12 cellular contexts compared by ENCODE assay signal in the genomic region with DNA sequence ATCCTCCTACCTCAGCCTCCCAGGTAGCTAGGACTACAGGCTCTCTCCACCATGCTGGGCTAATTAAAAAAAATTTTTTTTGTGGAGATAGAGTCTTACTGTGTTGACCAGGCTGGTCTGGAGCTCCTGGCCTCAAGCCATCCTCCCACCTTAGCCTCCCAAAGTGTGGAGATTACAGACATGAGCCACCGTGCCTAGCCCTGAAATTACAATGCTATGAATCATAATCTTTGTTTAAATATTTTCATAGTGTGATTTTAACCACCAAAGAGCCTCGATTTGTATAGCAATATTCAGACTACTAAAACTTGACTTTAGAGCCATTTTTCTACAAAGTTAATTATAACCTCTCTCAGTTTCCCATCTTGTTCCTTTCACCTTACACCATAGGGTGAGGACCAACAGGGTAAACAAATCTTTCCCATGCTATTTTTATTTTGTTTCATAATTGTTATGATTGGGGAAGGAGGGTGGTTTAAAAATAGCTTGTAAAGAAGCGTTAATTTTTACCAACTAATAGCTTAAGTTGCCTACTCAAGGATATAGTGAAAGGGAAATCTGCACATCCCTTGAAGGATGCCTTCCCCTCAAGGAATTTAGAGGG. TPM values are rescaled to one million over a fixed set of nuclear protein-coding genes. Genes with fewer than 3 reads are reported as not detected.
DNase-seq lines count a peak whose midpoint lies in the region; ATAC-seq, FAIRE-seq and TF ChIP-seq lines count a peak whose summit lies in the region.
"Had no signal": no experiment of that assay in that cellular context is flagged by ENCODE, and none has a peak within 500 bp of the region (broad histone marks: within the 10 kb centered on the region; RNA-seq: fewer than 3 reads in every experiment).

No MANE protein-coding gene starts in this region.

- ATAC-seq in CD4-positive, alpha-beta T cell (ENCODE audit: poor library complexity), result no peak
- no peak for ATAC-seq in GM19397 (IDR thresholded peaks at IDR 0.05; ENCODE audit: unreplicated experiment)
- no peak for ATAC-seq in HG02588 (IDR thresholded peaks at IDR 0.05; ENCODE audit: unreplicated experiment)

- H3K4me1 ChIP-seq in astrocyte (ENCODE audit: insufficient read depth, low read length) (peaks cover 7% of the 10 kb centered on the region), mesenchymal stem cell (ENCODE audit: control insufficient read depth, insufficient read depth, low read depth, low read length) (peaks cover 10% of the 10 kb centered on the region)

- H3K4me1 Mint-ChIP-seq in CD4-positive, alpha-beta T cell (ENCODE audit: low read depth), result peaks cover 63% of the 10 kb centered on the region
- H3K4me1 Mint-ChIP-seq in astrocyte (ENCODE audit: low read depth, unreplicated experiment), result peaks cover 12% of the 10 kb centered on the region

- H3K36me3 ChIP-seq in astrocyte (ENCODE audit: insufficient read depth, low read length) (no peaks in the 10 kb centered on the region), mesenchymal stem cell (ENCODE audit: control insufficient read depth in 1 of 2, insufficient read depth in 2 of 2, low read depth in 1 of 2, low read length in 2 of 2) (peaks cover 0 to 8% of the 10 kb centered on the region in 2 experiments)
- H3K36me3 ChIP-seq: cardiac muscle cell had no signal

- no peak overlapping the region for H3K18ac ChIP-seq in mesenchymal stem cell (ENCODE audit: low read depth in 1 of 2, low read length in 2 of 2)

- H3K4me3 Mint-ChIP-seq in CD4-positive, alpha-beta T cell, result no peak overlapping the region
- no peak overlapping the region for H3K4me3 Mint-ChIP-seq in astrocyte (ENCODE audit: unreplicated experiment)

- no peak for DNase-seq in CD4-positive, alpha-beta T cell
- peak; percentile 63 for DNase-seq in HCEC 1CT
- DNase-seq in astrocyte (ENCODE audit: low read depth), result peak; percentile 72
- peak; percentile 18 for DNase-seq in mesenchymal stem cell
- DNase-seq in RKO (ENCODE audit: low spot score), result no peak
- DNase-seq in midbrain (lab: John Stamatoyannopoulos, UW), result no peak
- DNase-seq: hippocampal formation, NCI-H2081, SIG-M5 had no signal

- H3K79me1 ChIP-seq in mesenchymal stem cell (replicated peaks; ENCODE audit: low read length, poor library complexity, severe bottlenecking), result no peaks in the 10 kb centered on the region

- H3K4ac ChIP-seq in mesenchymal stem cell (ENCODE audit: low read depth in 1 of 2, low read length in 2 of 2), result no peak overlapping the region

- H3K4me2 ChIP-seq in astrocyte (ENCODE audit: low read length), result peak overlapping the region; percentile 62
- H3K4me2 ChIP-seq in mesenchymal stem cell (ENCODE audit: low read length, poor library complexity, severe bottlenecking), result no peak overlapping the region

- POLR2A ChIA-PET in CD4-positive, alpha-beta T cell (lab: Charles Lee), result no interaction called here

- H4K8ac ChIP-seq in mesenchymal stem cell (ENCODE audit: low read length), result no peak overlapping the region

- peak overlapping the region; percentile 47 for H3K27ac Mint-ChIP-seq in CD4-positive, alpha-beta T cell
- H3K27ac Mint-ChIP-seq in astrocyte (ENCODE audit: unreplicated experiment), result peak overlapping the region; percentile 41

- CTCF ChIA-PET in CD4-positive, alpha-beta T cell (lab: Charles Lee), result no interaction called here

- H4K91ac ChIP-seq in mesenchymal stem cell (ENCODE audit: low read length), result no peak overlapping the region

- H3K4me3 ChIP-seq in astrocyte (ENCODE audit: insufficient read depth, low read depth, low read length), result no peak overlapping the region
- H3K4me3 ChIP-seq in mesenchymal stem cell (ENCODE audit: insufficient read depth in 1 of 2, low read depth in 1 of 2, low read length in 2 of 2), result no peak overlapping the region
- H3K4me3 ChIP-seq: cardiac muscle cell had no signal

- H3K27me3 ChIP-seq in CD4-positive, alpha-beta T cell (ENCODE audit: control insufficient read depth, insufficient read depth, low read length), result no peaks in the 10 kb centered on the region
- H3K27me3 ChIP-seq in astrocyte (ENCODE audit: insufficient read depth, low read length) (no peaks in the 10 kb centered on the region), mesenchymal stem cell (ENCODE audit: control insufficient read depth in 1 of 2, insufficient read depth in 1 of 2, low read length in 2 of 2) (no peaks in the 10 kb centered on the region)
- H3K27me3 ChIP-seq: cardiac muscle cell had no signal

- FAIRE-seq in astrocyte (lab: Jason Lieb, UNC), result peak; percentile 26

- H2BK12ac ChIP-seq in mesenchymal stem cell (ENCODE audit: low read length in 2 of 2), result no peak overlapping the region

- peaks cover 96% of the 10 kb centered on the region for H3K79me2 ChIP-seq in astrocyte (ENCODE audit: insufficient read depth, low read length)

- no peaks in the 10 kb centered on the region for H3K27me3 Mint-ChIP-seq in CD4-positive, alpha-beta T cell
- H3K27me3 Mint-ChIP-seq in astrocyte (ENCODE audit: low read depth, unreplicated experiment), result no peaks in the 10 kb centered on the region

- TF ChIP-seq CTCF in CD4-positive, alpha-beta T cell (IDR thresholded peaks at IDR 0.05), result no peak
- no peak for TF ChIP-seq CTCF in astrocyte (IDR thresholded peaks at IDR 0.05; ENCODE audit: insufficient read depth, low read depth, low read length)

- H3K9ac ChIP-seq in astrocyte (ENCODE audit: low read length) (peak overlapping the region; percentile 14), mesenchymal stem cell (ENCODE audit: low read length) (no peak overlapping the region)

- no peak overlapping the region for H3K23ac ChIP-seq in mesenchymal stem cell (ENCODE audit: low read length in 2 of 2)

- H2BK5ac ChIP-seq in mesenchymal stem cell (ENCODE audit: low read depth, low read length, poor library complexity, severe bottlenecking), result no peak overlapping the region

- no peaks in the 10 kb centered on the region for H3K9me3 ChIP-seq in CD4-positive, alpha-beta T cell (ENCODE audit: control insufficient read depth, low read length)
- no peaks in the 10 kb centered on the region for H3K9me3 ChIP-seq in astrocyte (ENCODE audit: insufficient read depth, low read depth, low read length)
- no peaks in the 10 kb centered on the region for H3K9me3 ChIP-seq in mesenchymal stem cell (ENCODE audit: control insufficient read depth, low read length)

- H3K36me3 Mint-ChIP-seq in CD4-positive, alpha-beta T cell (ENCODE audit: low read depth), result peaks cover 55% of the 10 kb centered on the region
- H3K36me3 Mint-ChIP-seq in astrocyte (ENCODE audit: low read depth, unreplicated experiment), result peaks cover 6% of the 10 kb centered on the region

- intact Hi-C loops in CD4-positive, alpha-beta T cell (cut with DNase I, micrococcal nuclease), result no loop called here

- H3K27ac ChIP-seq in CD4-positive, alpha-beta T cell (ENCODE audit: low read depth, low read length), result no peak overlapping the region
- H3K27ac ChIP-seq in astrocyte (ENCODE audit: low read depth, low read length) (peak overlapping the region; percentile 24), mesenchymal stem cell (ENCODE audit: low read length, poor library complexity, severe bottlenecking) (peak overlapping the region; percentile 67)
- H3K27ac ChIP-seq: cardiac muscle cell had no signal

- peak overlapping the region; percentile 34 for H2BK120ac ChIP-seq in mesenchymal stem cell (ENCODE audit: low read depth, low read length)

- no peak overlapping the region for H2BK15ac ChIP-seq in mesenchymal stem cell (ENCODE audit: low read depth, poor library complexity, severe bottlenecking)

- H2AK5ac ChIP-seq in mesenchymal stem cell (ENCODE audit: low read length, severe bottlenecking), result no peak overlapping the region

- no peaks in the 10 kb centered on the region for H3K9me3 Mint-ChIP-seq in CD4-positive, alpha-beta T cell
- H3K9me3 Mint-ChIP-seq in astrocyte (ENCODE audit: unreplicated experiment), result no peaks in the 10 kb centered on the region

- H3K14ac ChIP-seq in mesenchymal stem cell (ENCODE audit: low read length in 2 of 2), result no peak overlapping the region

- no peak overlapping the region for H2AFZ ChIP-seq in astrocyte (ENCODE audit: low read depth, low read length)
- no peak overlapping the region for H2AFZ ChIP-seq in mesenchymal stem cell (ENCODE audit: low read depth, low read length)

- H4K20me1 ChIP-seq in astrocyte (ENCODE audit: insufficient read depth, low read length), result peaks cover 67% of the 10 kb centered on the region

- 50% methylated on average over 2 of the region's 3 CpGs for WGBS in mesenchymal stem cell

RNA-seq across cellular contexts. Expression of gene UBE2D2, which starts 32.7 kb away (rescaled TPM):
- 100 to 1,000 TPM; 164 to 174 TPM for total RNA-seq in CD4-positive, alpha-beta T cell
- total RNA-seq in astrocyte, result 161 and 169 TPM in 2 replicates
- 102 TPM for polyA plus RNA-seq in mesenchymal stem cell (2013, experiment 1 of 2)
- polyA plus RNA-seq in mesenchymal stem cell (2013, experiment 2 of 2), result 107 TPM

RNA-seq across cellular contexts. Expression of gene CXXC5, which starts 54.3 kb away (rescaled TPM):
- total RNA-seq in CD4-positive, alpha-beta T cell, result 1 to 10 TPM; 1.9 to 2.7 TPM
- 151 and 185 TPM in 2 replicates for total RNA-seq in astrocyte
- polyA plus RNA-seq in mesenchymal stem cell (2013, experiment 1 of 2), result 75.1 TPM
- polyA plus RNA-seq in mesenchymal stem cell (2013, experiment 2 of 2), result 76.7 TPM

Comparison
In these comparisons a context has a peak if more than half of its experiments do, and no peak if none do; other contexts are left out.
1. DNase-seq: peak in HCEC 1CT (single experiment), astrocyte (single experiment) and mesenchymal stem cell (single experiment); none in CD4-positive, alpha-beta T cell (0 of 10), RKO (single experiment) and midbrain (single experiment).
2. RNA of gene CXXC5, which starts 54.3 kb away (total RNA-seq): 151 to 185 TPM in astrocyte; 1.9 to 2.7 TPM in CD4-positive, alpha-beta T cell; every median in the first group is over 10 times any median in the second.